ENCODE assay signal across 1 cellular context in genomic region chrX:153735274-153735673, GRCh38.
TF ChIP-seq lines count a peak whose summit lies in the region.

No MANE protein-coding gene starts in this region.

TF ChIP-seq in HepG2, 621 proteins besides CTCF, POLR2A, EP300 and RAD21:
- no peak for TF ChIP-seq ZNF713 (CRISPR knock-in tag; IDR thresholded peaks at IDR 0.05)
- TF ChIP-seq, protein P1, sequence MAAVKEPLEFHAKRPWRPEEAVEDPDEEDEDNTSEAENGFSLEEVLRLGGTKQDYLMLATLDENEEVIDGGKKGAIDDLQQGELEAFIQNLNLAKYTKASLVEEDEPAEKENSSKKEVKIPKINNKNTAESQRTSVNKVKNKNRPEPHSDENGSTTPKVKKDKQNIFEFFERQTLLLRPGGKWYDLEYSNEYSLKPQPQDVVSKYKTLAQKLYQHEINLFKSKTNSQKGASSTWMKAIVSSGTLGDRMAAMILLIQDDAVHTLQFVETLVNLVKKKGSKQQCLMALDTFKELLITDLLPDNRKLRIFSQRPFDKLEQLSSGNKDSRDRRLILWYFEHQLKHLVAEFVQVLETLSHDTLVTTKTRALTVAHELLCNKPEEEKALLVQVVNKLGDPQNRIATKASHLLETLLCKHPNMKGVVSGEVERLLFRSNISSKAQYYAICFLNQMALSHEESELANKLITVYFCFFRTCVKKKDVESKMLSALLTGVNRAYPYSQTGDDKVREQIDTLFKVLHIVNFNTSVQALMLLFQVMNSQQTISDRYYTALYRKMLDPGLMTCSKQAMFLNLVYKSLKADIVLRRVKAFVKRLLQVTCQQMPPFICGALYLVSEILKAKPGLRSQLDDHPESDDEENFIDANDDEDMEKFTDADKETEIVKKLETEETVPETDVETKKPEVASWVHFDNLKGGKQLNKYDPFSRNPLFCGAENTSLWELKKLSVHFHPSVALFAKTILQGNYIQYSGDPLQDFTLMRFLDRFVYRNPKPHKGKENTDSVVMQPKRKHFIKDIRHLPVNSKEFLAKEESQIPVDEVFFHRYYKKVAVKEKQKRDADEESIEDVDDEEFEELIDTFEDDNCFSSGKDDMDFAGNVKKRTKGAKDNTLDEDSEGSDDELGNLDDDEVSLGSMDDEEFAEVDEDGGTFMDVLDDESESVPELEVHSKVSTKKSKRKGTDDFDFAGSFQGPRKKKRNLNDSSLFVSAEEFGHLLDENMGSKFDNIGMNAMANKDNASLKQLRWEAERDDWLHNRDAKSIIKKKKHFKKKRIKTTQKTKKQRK (IDR thresholded peaks at IDR 0.05; ENCODE audit: low read length): no peak
- no peak for TF ChIP-seq HDAC2 (CRISPR knock-in tag; IDR thresholded peaks at IDR 0.05)
- TF ChIP-seq, protein P2, sequence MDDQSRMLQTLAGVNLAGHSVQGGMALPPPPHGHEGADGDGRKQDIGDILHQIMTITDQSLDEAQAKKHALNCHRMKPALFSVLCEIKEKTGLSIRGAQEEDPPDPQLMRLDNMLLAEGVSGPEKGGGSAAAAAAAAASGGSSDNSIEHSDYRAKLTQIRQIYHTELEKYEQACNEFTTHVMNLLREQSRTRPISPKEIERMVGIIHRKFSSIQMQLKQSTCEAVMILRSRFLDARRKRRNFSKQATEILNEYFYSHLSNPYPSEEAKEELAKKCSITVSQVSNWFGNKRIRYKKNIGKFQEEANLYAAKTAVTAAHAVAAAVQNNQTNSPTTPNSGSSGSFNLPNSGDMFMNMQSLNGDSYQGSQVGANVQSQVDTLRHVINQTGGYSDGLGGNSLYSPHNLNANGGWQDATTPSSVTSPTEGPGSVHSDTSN (CRISPR knock-in tag; IDR thresholded peaks at IDR 0.05; ENCODE audit: borderline replicate concordance): no peak
- no peak for TF ChIP-seq TAF1 (CRISPR knock-in tag; IDR thresholded peaks at IDR 0.05)
- TF ChIP-seq ELF4 (CRISPR knock-in tag; IDR thresholded peaks at IDR 0.05; ENCODE audit: borderline replicate concordance): no peak
TF ChIP-seq in HepG2: peak in this region for 0.
